In genomic region chr6:167827588-167828324, GRCh38 we compare ENCODE assay signal across 1 cellular context.
TF ChIP-seq lines count a peak whose summit lies in the region.

No MANE protein-coding gene starts in this region.

TF ChIP-seq in HepG2, 621 proteins besides CTCF, POLR2A, EP300 and RAD21 (continued from another document and continues in another):
- TF ChIP-seq ZNF414 (CRISPR knock-in tag; IDR thresholded peaks at IDR 0.05) = no peak
- TF ChIP-seq HOMEZ (CRISPR knock-in tag; IDR thresholded peaks at IDR 0.05; ENCODE audit: low read depth) = no peak
- 0 out of 2 replicates have a peak, but pooled peaks have one; percentile 42 for TF ChIP-seq HMG20B (CRISPR knock-in tag; conservative IDR thresholded peaks at IDR 0.05)
- TF ChIP-seq ZNF704 (CRISPR knock-in tag; IDR thresholded peaks at IDR 0.05; ENCODE audit: borderline replicate concordance) = no peak
- peak; percentile 72 for TF ChIP-seq AGO1 (IDR thresholded peaks at IDR 0.05; ENCODE audit: low read depth, low read length, poor library complexity, severe bottlenecking)
- 0 out of 4 replicates have a peak, but pooled peaks of 1 of the 2 experiments have one; percentile 8 for TF ChIP-seq ATF4 (CRISPR knock-in tag; IDR thresholded peaks at IDR 0.05)
- TF ChIP-seq ZMAT3 (CRISPR knock-in tag; conservative IDR thresholded peaks at IDR 0.05) = 0 out of 2 replicates have a peak, but pooled peaks have one; percentile 30
- TF ChIP-seq UBTF (CRISPR knock-in tag; IDR thresholded peaks at IDR 0.05) = peak; percentile 95
- TF ChIP-seq SOX5 (CRISPR knock-in tag; IDR thresholded peaks at IDR 0.05; ENCODE audit: borderline replicate concordance) = no peak
- no peak for TF ChIP-seq CEBPB (IDR thresholded peaks at IDR 0.05; ENCODE audit: borderline replicate concordance, low read depth, low read length)
- TF ChIP-seq MEIS1 (CRISPR knock-in tag; IDR thresholded peaks at IDR 0.05; ENCODE audit: borderline replicate concordance) = peak; percentile 68
- TF ChIP-seq PHF21A (CRISPR knock-in tag; IDR thresholded peaks at IDR 0.05) = no peak
- no peak for TF ChIP-seq ZFP82 (CRISPR knock-in tag; IDR thresholded peaks at IDR 0.05; ENCODE audit: borderline replicate concordance)
- TF ChIP-seq ZNF253 (CRISPR knock-in tag; IDR thresholded peaks at IDR 0.05; ENCODE audit: borderline replicate concordance) = no peak
- TF ChIP-seq SOX13 (IDR thresholded peaks at IDR 0.05) = 0 out of 2 replicates have a peak, but pooled peaks have one; percentile 10
- TF ChIP-seq SOX13 (CRISPR knock-in tag; conservative IDR thresholded peaks at IDR 0.05 in 1 of 2, IDR thresholded peaks at IDR 0.05 in 1 of 2) = peak in 1 of 2 experiments; percentile 49; a peak in 2 of 4 replicates
- peak; percentile 80 for TF ChIP-seq ZNF687 (CRISPR knock-in tag; IDR thresholded peaks at IDR 0.05)
- peak in 1 of 2 experiments; percentile 77; a peak in 2 of 4 replicates for TF ChIP-seq HMGXB4 (CRISPR knock-in tag; IDR thresholded peaks at IDR 0.05; ENCODE audit: borderline replicate concordance in 1 of 2, low read depth in 1 of 2)
- no peak for TF ChIP-seq SMAD1 (CRISPR knock-in tag; IDR thresholded peaks at IDR 0.05; ENCODE audit: borderline replicate concordance, low read depth)
- peak; percentile 50; the same call in 1 of the 2 replicates for TF ChIP-seq ZNF574 (CRISPR knock-in tag; IDR thresholded peaks at IDR 0.05)
- no peak for TF ChIP-seq ZNF512 (CRISPR knock-in tag; IDR thresholded peaks at IDR 0.05)
- no peak for TF ChIP-seq PRDM4 (CRISPR knock-in tag; IDR thresholded peaks at IDR 0.05; ENCODE audit: borderline replicate concordance)
- TF ChIP-seq MZF1 (CRISPR knock-in tag; IDR thresholded peaks at IDR 0.05; ENCODE audit: borderline replicate concordance) = no peak
- TF ChIP-seq ELF3 (CRISPR knock-in tag; IDR thresholded peaks at IDR 0.05) = no peak
- peak; percentile 83; the same call in 1 of the 2 replicates for TF ChIP-seq ZNF800 (CRISPR knock-in tag; IDR thresholded peaks at IDR 0.05)
- 0 out of 2 replicates have a peak, but pooled peaks have one; percentile 29 for TF ChIP-seq HINFP (CRISPR knock-in tag; IDR thresholded peaks at IDR 0.05; ENCODE audit: low read depth)
